ENCODE assay signal across 1 cellular context in genomic region chr16:57376313-57376818, GRCh38.
TF ChIP-seq lines count a peak whose summit lies in the region.

No MANE protein-coding gene starts in this region.

TF ChIP-seq in HEK293, 187 proteins besides CTCF, POLR2A, EP300 and RAD21 (continued from another document):
- no peak for TF ChIP-seq ZBTB10 (tag by site-specific recombination; IDR thresholded peaks at IDR 0.05)
- TF ChIP-seq ZEB2 (tag by site-specific recombination; IDR thresholded peaks at IDR 0.05), result 0 out of 2 replicates have a peak, but pooled peaks have one; percentile 20
- TF ChIP-seq ZBTB17 (tag by site-specific recombination; IDR thresholded peaks at IDR 0.05), result peak; percentile 93
- TF ChIP-seq ZNF560 (tag by site-specific recombination; IDR thresholded peaks at IDR 0.05; ENCODE audit: borderline replicate concordance), result no peak
